10 cellular contexts compared by ENCODE assay signal in the genomic region with DNA sequence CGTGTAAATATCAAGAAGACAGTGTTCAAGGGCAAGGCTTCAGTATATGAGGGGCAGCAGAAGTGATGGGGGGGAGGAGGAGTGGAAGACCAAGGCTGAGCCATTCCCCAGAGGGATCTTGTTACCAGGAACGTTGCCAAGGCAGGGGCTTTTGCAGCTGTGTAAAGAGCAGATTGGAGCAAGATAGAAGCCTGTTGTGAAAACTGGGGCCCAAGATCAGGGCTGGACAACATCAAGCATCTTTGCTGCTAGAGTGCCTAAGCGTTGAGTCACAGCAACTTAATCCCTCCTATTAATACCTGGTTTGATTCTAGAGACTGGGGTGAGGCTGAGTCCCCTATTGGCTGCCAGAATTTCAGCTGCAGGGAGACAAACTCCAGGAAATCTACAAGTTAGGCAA.
DNase-seq lines count a peak whose midpoint lies in the region; ATAC-seq and TF ChIP-seq lines count a peak whose summit lies in the region.
"Had no signal": no experiment of that assay in that cellular context is flagged by ENCODE, and none has a peak within 500 bp of the region (broad histone marks: within the 10 kb centered on the region; RNA-seq: fewer than 3 reads in every experiment).

No MANE protein-coding gene starts in this region.

- H3K36me3 ChIP-seq in brain microvascular endothelial cell (replicated peaks), result no peaks in the 10 kb centered on the region

- TF ChIP-seq CTCF in brain microvascular endothelial cell (IDR thresholded peaks at IDR 0.05; ENCODE audit: low read depth, low read length, missing control alignments), result no peak

- peak; percentile 15 for DNase-seq in GM03348 (ENCODE audit: low spot score)
- peak; percentile 18 to 48 for DNase-seq in NCI-H1930 (lab: John Stamatoyannopoulos, UW)
- DNase-seq in brain microvascular endothelial cell, result peak; percentile 68
- peak; percentile 65 for DNase-seq in non-pigmented ciliary epithelial cell (ENCODE audit: low read depth)
- no peak for DNase-seq in GDM1 (lab: John Stamatoyannopoulos, UW)
- DNase-seq: activated CD4-positive, alpha-beta T cell treated with anti-CD3 and anti-CD28 coated beads, Interleukin-2, amount 50 U/mL, for 4 hours had no signal

- in situ Hi-C loops in brain microvascular endothelial cell (cut with HindIII; ENCODE audit: low pct_ligation_motif_present, low sequenced_read_pairs), result no loop called here

- H3K27ac ChIP-seq in brain microvascular endothelial cell, result no peak overlapping the region
- H3K27ac ChIP-seq: HL-60 had no signal

- no peak for ATAC-seq in GM21367 (IDR thresholded peaks at IDR 0.05; ENCODE audit: unreplicated experiment)
- ATAC-seq in HG03135 (IDR thresholded peaks at IDR 0.05; ENCODE audit: unreplicated experiment), result no peak
- ATAC-seq in GM21447 (IDR thresholded peaks at IDR 0.05; ENCODE audit: unreplicated experiment), result no peak

- no peaks in the 10 kb centered on the region for H3K27me3 ChIP-seq in brain microvascular endothelial cell (replicated peaks)

- H3K4me3 ChIP-seq in brain microvascular endothelial cell (ENCODE audit: low read depth, low read length), result no peak overlapping the region
